ENCODE assay signal across 27 cellular contexts in genomic region chr6:170596426-170596825, GRCh38.
"Had no signal": no experiment of that assay in that cellular context is flagged by ENCODE, and none has a peak within 500 bp of the region (broad histone marks: within the 10 kb centered on the region; RNA-seq: fewer than 3 reads in every experiment).

No MANE protein-coding gene starts in this region.

- H3K4me1 ChIP-seq: left ventricle myocardium inferior, pancreas, prostate gland, stomach, testis, thyroid gland, transverse colon, upper lobe of left lung, vagina had no signal

- H3K9me3 ChIP-seq: pancreas, prostate gland, testis, thyroid gland, vagina had no signal

- H3K27me3 ChIP-seq: pancreas, testis, thyroid gland, upper lobe of left lung, vagina had no signal

- H3K4me3 ChIP-seq: left ventricle myocardium inferior, lung, mucosa of descending colon, pancreas, prostate gland, skin epidermis, stomach, testis, thyroid gland, transverse colon, upper lobe of left lung, vagina had no signal

- H3K36me3 ChIP-seq: pancreas, prostate gland, stomach, thyroid gland, transverse colon, upper lobe of left lung, vagina had no signal

- DNase-seq: hypothalamus; islet precursor cell; left ventricle myocardium inferior; midbrain; mucosa of descending colon; naive thymus-derived CD8-positive, alpha-beta T cell; nucleus accumbens; pancreas; posterior cingulate gyrus; retina; right cardiac atrium; stimulated activated CD4-positive, alpha-beta T cell treated with anti-CD3 and anti-CD28 coated beads, Interleukin-12 subunit alpha, Interleukin-12 subunit beta, amount 100 ng/mL, for 4 hours; stimulated activated CD4-positive, alpha-beta T cell treated with anti-CD3 and anti-CD28 coated beads, Interleukin-15, amount 100 ng/mL, for 24 hours; stimulated activated CD4-positive, alpha-beta T cell treated with anti-CD3 and anti-CD28 coated beads, Interleukin-2, amount 100 ng/mL, for 24 hours; stimulated activated CD4-positive, alpha-beta T cell treated with anti-CD3 and anti-CD28 coated beads, Interleukin-4, amount 100 ng/mL, for 1 hour; stimulated activated naive B cell treated with anti-CD40 and anti-IgM and Interleukin-4, amounts not matched to agents 10 μg/mL and 1 μg/mL and 100 μg/mL, for 72 hours; stimulated activated naive CD8-positive, alpha-beta T cell treated with anti-CD3 and anti-CD28 coated beads, Interleukin-15, Interleukin-2, amounts not matched to agents 100 U/mL and 50 U/mL, for 24 hours; stomach; testis; thyroid gland; transverse colon; upper lobe of left lung had no signal

- H3K27ac ChIP-seq: left ventricle myocardium inferior, pancreas, prostate gland, skin epidermis, stomach, testis, thyroid gland, transverse colon, upper lobe of left lung, vagina had no signal

- ATAC-seq: mucosa of descending colon; naive thymus-derived CD8-positive, alpha-beta T cell; pancreas; right cardiac atrium; sciatic nerve; stimulated activated naive B cell treated with anti-CD40 and anti-IgM and Interleukin-4, amounts not matched to agents 10 μg/mL and 1 μg/mL and 100 μg/mL, for 72 hours; stimulated activated naive CD8-positive, alpha-beta T cell treated with anti-CD3 and anti-CD28 coated beads, Interleukin-15, Interleukin-2, amounts not matched to agents 100 U/mL and 50 U/mL, for 24 hours had no signal
